Comparison of ENCODE assay signal across 8 cellular contexts in genomic region chr12:51171884-51172514, GRCh38. TPM values are rescaled to one million over a fixed set of nuclear protein-coding genes. Genes with fewer than 3 reads are reported as not detected.
A peak's percentile ranks its signal among the peaks of the same experiment; 100 is the strongest.
DNase-seq lines count a peak whose midpoint lies in the region; ATAC-seq and TF ChIP-seq lines count a peak whose summit lies in the region.

No MANE protein-coding gene starts in this region.

- ATAC-seq in GM21367 (IDR thresholded peaks at IDR 0.05; ENCODE audit: unreplicated experiment) = no peak

- H3K27ac ChIP-seq in PC-9 = peak overlapping the region; percentile 98
- H3K27ac ChIP-seq in muscle layer of duodenum (ENCODE audit: low read length) = peak overlapping the region; percentile 99

- H3F3A ChIP-seq in PC-9 (ENCODE audit: insufficient read depth, low read depth) = peaks cover 11% of the 10 kb centered on the region

- no peaks in the 10 kb centered on the region for H3K36me3 Mint-ChIP-seq in endothelial cell (ENCODE audit: low read depth, unreplicated experiment)

- POLR2A ChIA-PET in PC-9 (lab: Charles Lee; ENCODE audit: unreplicated experiment) = interaction anchor here (0.6 to 0.7 kb wide), 3 partner anchors 88 to 971 kb away, joined by 3 read pairs; partner anchors contain the start of gene CSRNP2

- H3K4me3 ChIP-seq in HFF-Myc (replicated peaks; ENCODE audit: low read depth, low read length) (peak overlapping the region; percentile 78), PC-9 (peak overlapping the region; percentile 87), muscle layer of duodenum (ENCODE audit: low read depth in 1 of 2, low read length in 2 of 2) (peak overlapping the region; percentile 82 to 92)

- peaks cover 2% of the 10 kb centered on the region for H3K27me3 Mint-ChIP-seq in endothelial cell (ENCODE audit: unreplicated experiment)

- H3K36me3 ChIP-seq in PC-9 (ENCODE audit: low read depth) (no peaks in the 10 kb centered on the region), muscle layer of duodenum (ENCODE audit: control insufficient read depth in 1 of 2, insufficient read depth in 2 of 2, low read length in 2 of 2) (no peaks in the 10 kb centered on the region)

- H3K9me3 ChIP-seq in PC-9 (ENCODE audit: insufficient read depth, low read depth) (no peaks in the 10 kb centered on the region), muscle layer of duodenum (ENCODE audit: control insufficient read depth in 1 of 2, low read length in 2 of 2) (no peaks in the 10 kb centered on the region)

- no peak overlapping the region for H3K27ac Mint-ChIP-seq in endothelial cell (ENCODE audit: unreplicated experiment)

- H3K4me1 ChIP-seq in PC-9 (replicated peaks; ENCODE audit: insufficient read depth) (peaks cover 20% of the 10 kb centered on the region), muscle layer of duodenum (ENCODE audit: control insufficient read depth in 1 of 2, insufficient read depth in 2 of 2, low read length in 2 of 2) (peaks cover 4 to 21% of the 10 kb centered on the region in 2 donors)

- TSS peak; percentile 57 for BruUV-seq in PC-9 (replicated peaks; lab: Mats Ljungman, UMichigan)

- H2AFZ ChIP-seq in PC-9 = peak overlapping the region; percentile 90

- CTCF ChIA-PET in PC-9 (lab: Charles Lee) = interaction anchor here (0.5 kb wide), 1 partner anchor 92 kb away, joined by 16 read pairs; no protein-coding TSS in a partner anchor

- no peaks in the 10 kb centered on the region for H3K9me2 ChIP-seq in PC-9 (ENCODE audit: insufficient read depth)

- TF ChIP-seq CTCF in HFF-Myc (IDR thresholded peaks at IDR 0.05; ENCODE audit: low read depth, low read length, missing control alignments) = no peak
- TF ChIP-seq CTCF in PC-9 (conservative IDR thresholded peaks at IDR 0.05) = no peak
- TF ChIP-seq CTCF in endothelial cell (IDR thresholded peaks at IDR 0.05; ENCODE audit: unreplicated experiment) = no peak

- H3K27me3 ChIP-seq in PC-9 (ENCODE audit: insufficient read depth, low read depth) (no peaks in the 10 kb centered on the region), muscle layer of duodenum (ENCODE audit: low read depth, low read length) (no peaks in the 10 kb centered on the region)

- no peaks in the 10 kb centered on the region for H3K9me3 Mint-ChIP-seq in endothelial cell (ENCODE audit: unreplicated experiment)

- H4K20me1 ChIP-seq in PC-9 (ENCODE audit: insufficient read depth) = no peaks in the 10 kb centered on the region

- H3K4me1 Mint-ChIP-seq in endothelial cell (ENCODE audit: unreplicated experiment) = no peaks in the 10 kb centered on the region

- DNase-seq in ELF-1 (ENCODE audit: low read depth, low spot score) (peak; percentile 75), HFF-Myc (ENCODE audit: extremely low read depth, low read depth) (no peak), PC-9 (no peak), endothelial cell (ENCODE audit: low spot score) (peak; percentile 38), cortex of kidney (lab: John Stamatoyannopoulos, UW) (no peak), GM19240 (ENCODE audit: insufficient read length, low spot score) (no peak)

- intact Hi-C loops in PC-9 (cut with micrococcal nuclease; ENCODE audit: unreplicated experiment) = loop anchor here (2.0 kb wide), 1 partner anchor 67 kb away; the partner anchor contains the start of gene DAZAP2

- H3K4me2 ChIP-seq in PC-9 = peak overlapping the region; percentile 74

- H3K79me2 ChIP-seq in PC-9 (ENCODE audit: low read depth) = peaks cover 53% of the 10 kb centered on the region

- no peak overlapping the region for H3K4me3 Mint-ChIP-seq in endothelial cell (ENCODE audit: unreplicated experiment)

RNA-seq across cellular contexts. Expression of gene TFCP2, which starts 0.9 kb away (rescaled TPM):
- total RNA-seq in PC-9 (2021) = 17.1 and 25.7 TPM in 2 replicates
- 29.5 TPM for total RNA-seq in endothelial cell (ENCODE audit: unreplicated experiment)

RNA-seq across cellular contexts. Expression of gene POU6F1, which starts 45.9 kb away (rescaled TPM):
- total RNA-seq in PC-9 (2021) = 5.3 and 7.0 TPM in 2 replicates
- total RNA-seq in endothelial cell (ENCODE audit: unreplicated experiment) = 10.8 TPM

Comparison
In these comparisons a context has a peak if more than half of its experiments do, and no peak if none do; other contexts are left out.
1. DNase-seq: peak in ELF-1 (single experiment) and endothelial cell (single experiment); none in HFF-Myc (single experiment), PC-9 (0 of 2), cortex of kidney (single experiment) and GM19240 (single experiment).
2. Peak in every context shown above with its lines, with median percentiles within 50 percentile points of each other: H3K4me3 ChIP-seq.